8 cellular contexts compared by ENCODE assay signal in the genomic region with DNA sequence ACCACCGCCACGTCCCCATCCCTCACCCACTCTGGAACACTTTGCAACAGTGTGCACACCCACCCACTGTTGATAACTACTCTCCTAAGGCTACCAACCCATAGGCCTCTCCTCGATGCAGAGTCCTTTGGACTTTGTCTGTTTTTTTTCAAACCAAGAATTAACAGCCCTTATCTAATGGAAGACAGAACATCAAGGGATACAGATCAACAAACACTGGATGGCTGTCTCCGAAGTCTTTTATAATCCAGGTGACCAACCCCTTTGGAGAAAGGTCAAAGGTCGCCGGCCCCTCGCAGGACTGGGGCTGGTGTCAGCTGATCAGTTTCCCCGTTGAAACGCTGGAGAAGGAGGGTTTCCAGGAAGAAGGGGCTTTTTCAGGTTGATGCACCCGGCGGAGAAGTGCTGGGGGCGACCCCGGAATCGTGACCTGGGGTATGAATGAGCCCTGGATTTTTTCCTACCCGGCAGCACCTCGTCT. TPM values are rescaled to one million over a fixed set of nuclear protein-coding genes. Genes with fewer than 3 reads are reported as not detected.
DNase-seq lines count a peak whose midpoint lies in the region; ATAC-seq and TF ChIP-seq lines count a peak whose summit lies in the region.

No MANE protein-coding gene starts in this region.

- H3K4me1 Mint-ChIP-seq in stimulated activated naive CD8-positive, alpha-beta T cell treated with anti-CD3 and anti-CD28 coated beads, Interleukin-15, Interleukin-2, amounts not matched to agents 100 ng/mL and 50 ng/mL, for 24 hours (ENCODE audit: low read depth), result peaks cover 56% of the 10 kb centered on the region

- peak overlapping the region; percentile 87 for H3K27ac Mint-ChIP-seq in stimulated activated naive CD8-positive, alpha-beta T cell treated with anti-CD3 and anti-CD28 coated beads, Interleukin-15, Interleukin-2, amounts not matched to agents 100 ng/mL and 50 ng/mL, for 24 hours

- H3K4me3 Mint-ChIP-seq in stimulated activated naive CD8-positive, alpha-beta T cell treated with anti-CD3 and anti-CD28 coated beads, Interleukin-15, Interleukin-2, amounts not matched to agents 100 ng/mL and 50 ng/mL, for 24 hours, result peak overlapping the region; percentile 82

- TF ChIP-seq POLR2A in breast epithelium (IDR thresholded peaks at IDR 0.05), result no peak

- DNase-seq in AG04449 (ENCODE audit: low read depth, low spot score), result no peak
- peak; percentile 8 for DNase-seq in NCI-H748 treated with DMSO at 0.1 percent for 48 hours (lab: John Stamatoyannopoulos, UW)
- no peak for DNase-seq in breast epithelium (ENCODE audit: low spot score in 2 of 2)
- no peak for DNase-seq in central memory CD4-positive, alpha-beta T cell

- H3K27ac ChIP-seq in breast epithelium, result peak overlapping the region; percentile 91 to 97
- H3K27ac ChIP-seq in layer of hippocampus (ENCODE audit: low read depth, low read length), result peak overlapping the region; percentile 82

- H3K9me3 ChIP-seq in breast epithelium, result no peaks in the 10 kb centered on the region

- intact Hi-C loops in breast epithelium (cut with DNase I; ENCODE audit: low total_unique reads), result no loop called here

- POLR2A ChIA-PET in AG04449 (lab: Yijun Ruan, JAX), result interaction anchor here (1.0 to 1.5 kb wide), 3 partner anchors 55 to 258 kb away, joined by 3 to 6 read pairs (median 3); partner anchors contain the start of gene TIMMDC1

- H3K27me3 Mint-ChIP-seq in stimulated activated naive CD8-positive, alpha-beta T cell treated with anti-CD3 and anti-CD28 coated beads, Interleukin-15, Interleukin-2, amounts not matched to agents 100 ng/mL and 50 ng/mL, for 24 hours, result no peaks in the 10 kb centered on the region

- TF ChIP-seq CTCF in AG04449 (IDR thresholded peaks at IDR 0.05; ENCODE audit: insufficient read depth, low read length, missing control alignments) (no peak), breast epithelium (IDR thresholded peaks at IDR 0.05) (no peak)

- no peaks in the 10 kb centered on the region for H3K36me3 ChIP-seq in breast epithelium

- no peaks in the 10 kb centered on the region for H3K9me3 Mint-ChIP-seq in stimulated activated naive CD8-positive, alpha-beta T cell treated with anti-CD3 and anti-CD28 coated beads, Interleukin-15, Interleukin-2, amounts not matched to agents 100 ng/mL and 50 ng/mL, for 24 hours

- H3K4me3 ChIP-seq in AG04449 (ENCODE audit: low read depth, low read length) (peak overlapping the region; percentile 79), breast epithelium (peak overlapping the region; percentile 76 to 83 (median 83))

- H3K36me3 Mint-ChIP-seq in stimulated activated naive CD8-positive, alpha-beta T cell treated with anti-CD3 and anti-CD28 coated beads, Interleukin-15, Interleukin-2, amounts not matched to agents 100 ng/mL and 50 ng/mL, for 24 hours (ENCODE audit: low read depth), result peaks cover 18% of the 10 kb centered on the region

- H3K27me3 ChIP-seq in breast epithelium (no peaks in the 10 kb centered on the region), layer of hippocampus (ENCODE audit: control insufficient read depth, insufficient read depth, low read length) (no peaks in the 10 kb centered on the region)

- no peaks in the 10 kb centered on the region for H3K4me1 ChIP-seq in breast epithelium

- CTCF ChIA-PET in AG04449 (lab: Yijun Ruan, JAX), result interaction anchor here (1.1 to 7.0 kb wide), 20 partner anchors 9 to 440 kb away, joined by 3 to 173 read pairs (median 8); partner anchors contain the start of genes IGSF11 and TEX55

- ATAC-seq in GM18502 (IDR thresholded peaks at IDR 0.05; ENCODE audit: poor library complexity, unreplicated experiment) (peak; percentile 19), HG02973 (IDR thresholded peaks at IDR 0.05; ENCODE audit: unreplicated experiment) (peak; percentile 16)

RNA-seq across cellular contexts. Expression of gene B4GALT4, which starts 0.5 kb away (rescaled TPM):
- 10 to 100 TPM; 14.1 to 22.5 (median 19.3) TPM for total RNA-seq in breast epithelium

RNA-seq across cellular contexts. Expression of gene ARHGAP31, which starts 54.0 kb away (rescaled TPM):
- 10 to 100 TPM; 11.6 to 19.3 (median 18.2) TPM for total RNA-seq in breast epithelium
